Comparison of ENCODE assay signal across 15 cellular contexts in genomic region chr9:12882430-12882829, GRCh38.
DNase-seq lines count a peak whose midpoint lies in the region; ATAC-seq and TF ChIP-seq lines count a peak whose summit lies in the region.
"Had no signal": no experiment of that assay in that cellular context is flagged by ENCODE, and none has a peak within 500 bp of the region (broad histone marks: within the 10 kb centered on the region; RNA-seq: fewer than 3 reads in every experiment).

No MANE protein-coding gene starts in this region.

- H3K9me3 ChIP-seq in body of pancreas (no peaks in the 10 kb centered on the region), right atrium auricular region (no peaks in the 10 kb centered on the region), smooth muscle cell (replicated peaks; ENCODE audit: low read depth) (no peaks in the 10 kb centered on the region), Peyer's patch (no peaks in the 10 kb centered on the region)
- H3K9me3 ChIP-seq: SJCRH30 had no signal

- no peak for TF ChIP-seq CTCF in body of pancreas (IDR thresholded peaks at IDR 0.05)
- no peak for TF ChIP-seq CTCF in right atrium auricular region (IDR thresholded peaks at IDR 0.05)
- no peak for TF ChIP-seq CTCF in smooth muscle cell (IDR thresholded peaks at IDR 0.05; ENCODE audit: borderline replicate concordance, insufficient read depth, poor library complexity, severe bottlenecking)
- TF ChIP-seq CTCF in Peyer's patch (IDR thresholded peaks at IDR 0.05) = no peak

- H3K27me3 ChIP-seq in body of pancreas = no peaks in the 10 kb centered on the region
- H3K27me3 ChIP-seq in right atrium auricular region = no peaks in the 10 kb centered on the region
- H3K27me3 ChIP-seq in smooth muscle cell (ENCODE audit: low read depth) = no peaks in the 10 kb centered on the region
- no peaks in the 10 kb centered on the region for H3K27me3 ChIP-seq in Peyer's patch
- H3K27me3 ChIP-seq: SJCRH30 had no signal

- no peak overlapping the region for H3K4me3 ChIP-seq in body of pancreas
- no peak overlapping the region for H3K4me3 ChIP-seq in right atrium auricular region
- no peak overlapping the region for H3K4me3 ChIP-seq in smooth muscle cell
- no peak overlapping the region for H3K4me3 ChIP-seq in Peyer's patch
- H3K4me3 ChIP-seq: SJCRH30 had no signal

- no peak overlapping the region for H3K9ac ChIP-seq in smooth muscle cell (ENCODE audit: low read depth)

- no peaks in the 10 kb centered on the region for H4K20me1 ChIP-seq in smooth muscle cell (ENCODE audit: low read depth)

- no peaks in the 10 kb centered on the region for H3K79me2 ChIP-seq in smooth muscle cell (ENCODE audit: low read depth)

- TF ChIP-seq POLR2A in body of pancreas (IDR thresholded peaks at IDR 0.05) = no peak
- TF ChIP-seq POLR2A in Peyer's patch (IDR thresholded peaks at IDR 0.05) = no peak

- intact Hi-C loops in body of pancreas (cut with DNase I) = no loop called here

- WGBS in body of pancreas, 2 donors = 50 to 59% methylated on average over 2 of the region's 2 CpGs
- 41% methylated on average over 2 of the region's 2 CpGs for WGBS in smooth muscle cell (ENCODE audit: low lambda C conversion rate)

- no peak overlapping the region for H3K27ac ChIP-seq in body of pancreas
- peak overlapping the region; percentile 33 to 50 for H3K27ac ChIP-seq in right atrium auricular region
- H3K27ac ChIP-seq in smooth muscle cell (ENCODE audit: low read depth) = peak overlapping the region; percentile 1
- H3K27ac ChIP-seq in Peyer's patch = peak overlapping the region in 2 of 4 donors; percentile 17 to 19
- H3K27ac ChIP-seq: SJCRH30 had no signal

- H3K36me3 ChIP-seq in body of pancreas (replicated peaks in 1 of 2; ENCODE audit: insufficient read depth in 1 of 2, low read depth in 2 of 2) (no peaks in the 10 kb centered on the region), right atrium auricular region (no peaks in the 10 kb centered on the region), smooth muscle cell (ENCODE audit: low read depth) (no peaks in the 10 kb centered on the region), Peyer's patch (no peaks in the 10 kb centered on the region)
- H3K36me3 ChIP-seq: SJCRH30 had no signal

- peak; percentile 12 for DNase-seq in EL
- no peak for DNase-seq in body of pancreas
- no peak for DNase-seq in right atrium auricular region (ENCODE audit: low spot score)
- DNase-seq in smooth muscle cell (lab: John Stamatoyannopoulos, UW; ENCODE audit: unreplicated experiment) = no peak
- DNase-seq in activated CD4-positive, alpha-beta T cell treated with anti-CD3 and anti-CD28 coated beads for 48 hours = no peak
- DNase-seq in Peyer's patch = no peak
- DNase-seq: activated CD8-positive, alpha-beta memory T cell treated with anti-CD3 and anti-CD28 coated beads, Interleukin-2, amount 50 U/mL, for 48 hours; activated naive CD8-positive, alpha-beta T cell treated with anti-CD3 and anti-CD28 coated beads, Interleukin-2, amount 10 ng/mL, durations not matched to agents 7 days and 5 days; head of caudate nucleus; NCI-H1930; nucleus accumbens had no signal

- peak overlapping the region; percentile 4 for H3K4me2 ChIP-seq in smooth muscle cell

- H2AFZ ChIP-seq in smooth muscle cell (ENCODE audit: low read depth) = no peak overlapping the region

- ATAC-seq in body of pancreas (peak; percentile 15), HG03196 (IDR thresholded peaks at IDR 0.05; ENCODE audit: unreplicated experiment) (no peak), HG02981 (IDR thresholded peaks at IDR 0.05; ENCODE audit: unreplicated experiment) (no peak)
- ATAC-seq: stimulated activated effector memory CD8-positive, alpha-beta T cell treated with anti-CD3 and anti-CD28 coated beads, Interleukin-12 subunit alpha, Interleukin-12 subunit beta, amount 100 ng/mL, for 72 hours had no signal

- H3K4me1 ChIP-seq in body of pancreas (peaks cover 7% of the 10 kb centered on the region), right atrium auricular region (no peaks in the 10 kb centered on the region), smooth muscle cell (ENCODE audit: low read depth) (peaks cover 6% of the 10 kb centered on the region), Peyer's patch (no peaks in the 10 kb centered on the region)

- no peaks in the 10 kb centered on the region for H3F3A ChIP-seq in smooth muscle cell (ENCODE audit: low read depth)

Comparison
In these comparisons a context has a peak if more than half of its experiments do, and no peak if none do; other contexts are left out.
1. H3K27ac ChIP-seq: peak in right atrium auricular region (2 of 2) and smooth muscle cell (single experiment); none in body of pancreas (0 of 4).